In the genomic region with DNA sequence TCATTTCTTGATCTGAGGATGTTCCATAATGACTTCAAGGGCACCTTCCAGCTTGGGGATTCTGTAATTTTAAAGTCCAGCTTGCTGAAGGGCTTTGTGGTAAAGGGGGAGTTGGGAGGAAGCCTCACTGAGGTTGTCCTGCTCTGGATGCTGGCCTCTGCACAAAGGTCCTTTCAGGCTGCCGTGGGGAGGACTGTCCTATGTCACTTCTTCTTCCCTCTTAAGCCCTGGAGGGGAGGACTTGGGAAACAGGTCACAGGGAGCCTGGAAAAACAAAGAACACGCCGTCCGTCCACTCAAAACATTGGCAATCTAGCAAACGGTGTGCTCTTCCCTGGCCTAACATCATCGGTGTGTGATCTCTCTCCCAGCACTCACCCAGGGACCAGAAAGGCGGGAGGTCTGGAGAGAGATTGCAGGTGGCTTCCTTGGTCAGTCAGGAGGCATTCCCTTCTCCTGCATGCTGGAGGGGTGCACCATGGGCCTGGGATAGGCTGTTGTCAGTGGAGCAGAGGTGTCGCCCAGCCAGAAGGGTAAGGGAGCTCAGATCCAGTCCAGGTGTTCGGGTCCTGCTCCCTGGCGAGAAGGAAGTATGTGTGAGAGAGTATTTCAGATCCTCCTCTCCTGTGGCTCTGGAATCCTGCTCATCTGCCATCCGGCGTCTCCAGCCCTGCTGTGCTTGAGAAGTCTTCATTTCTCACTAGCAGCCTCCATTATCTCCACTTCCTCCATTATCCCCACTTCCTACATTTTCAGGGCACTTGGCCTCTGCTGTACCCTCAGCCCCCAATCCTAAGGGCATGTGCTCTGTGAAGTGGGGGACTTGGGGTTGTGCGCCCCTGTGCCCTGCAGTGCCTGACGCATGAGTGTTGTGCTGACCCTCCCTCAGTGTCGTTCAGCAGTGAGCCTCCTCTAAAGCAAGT, we compare ENCODE assay signal across 3 cellular contexts.
TF ChIP-seq lines count a peak whose summit lies in the region.

No MANE protein-coding gene starts in this region.

TF ChIP-seq in SK-N-SH, 30 proteins besides CTCF, POLR2A, EP300 and RAD21:
- TF ChIP-seq POLR2AphosphoS5 (IDR thresholded peaks at IDR 0.05; ENCODE audit: low read depth, low read length): 0 out of 2 replicates have a peak, but pooled peaks have one; percentile 5
- TF ChIP-seq, protein P1, sequence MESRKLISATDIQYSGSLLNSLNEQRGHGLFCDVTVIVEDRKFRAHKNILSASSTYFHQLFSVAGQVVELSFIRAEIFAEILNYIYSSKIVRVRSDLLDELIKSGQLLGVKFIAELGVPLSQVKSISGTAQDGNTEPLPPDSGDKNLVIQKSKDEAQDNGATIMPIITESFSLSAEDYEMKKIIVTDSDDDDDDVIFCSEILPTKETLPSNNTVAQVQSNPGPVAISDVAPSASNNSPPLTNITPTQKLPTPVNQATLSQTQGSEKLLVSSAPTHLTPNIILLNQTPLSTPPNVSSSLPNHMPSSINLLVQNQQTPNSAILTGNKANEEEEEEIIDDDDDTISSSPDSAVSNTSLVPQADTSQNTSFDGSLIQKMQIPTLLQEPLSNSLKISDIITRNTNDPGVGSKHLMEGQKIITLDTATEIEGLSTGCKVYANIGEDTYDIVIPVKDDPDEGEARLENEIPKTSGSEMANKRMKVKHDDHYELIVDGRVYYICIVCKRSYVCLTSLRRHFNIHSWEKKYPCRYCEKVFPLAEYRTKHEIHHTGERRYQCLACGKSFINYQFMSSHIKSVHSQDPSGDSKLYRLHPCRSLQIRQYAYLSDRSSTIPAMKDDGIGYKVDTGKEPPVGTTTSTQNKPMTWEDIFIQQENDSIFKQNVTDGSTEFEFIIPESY (IDR thresholded peaks at IDR 0.05; ENCODE audit: borderline replicate concordance, low read depth): no peak
TF ChIP-seq in SK-N-SH: peak in this region for 1.

TF ChIP-seq in SK-N-SH treated with all-trans-retinoic acid at 6 μM for 48 hours, 23 proteins besides CTCF, POLR2A, EP300 and RAD21 (continues in another document):
- no peak for TF ChIP-seq SNAI2 (CRISPR knock-in tag; IDR thresholded peaks at IDR 0.05)
- TF ChIP-seq ZFP3 (CRISPR knock-in tag; IDR thresholded peaks at IDR 0.05): no peak
- no peak for TF ChIP-seq TCF4 (CRISPR knock-in tag; IDR thresholded peaks at IDR 0.05; ENCODE audit: borderline replicate concordance)
- TF ChIP-seq TOX (CRISPR knock-in tag; IDR thresholded peaks at IDR 0.05; ENCODE audit: borderline replicate concordance): no peak
- no peak for TF ChIP-seq BACH2 (CRISPR knock-in tag; IDR thresholded peaks at IDR 0.05; ENCODE audit: borderline replicate concordance)
- TF ChIP-seq GLIS3 (CRISPR knock-in tag; IDR thresholded peaks at IDR 0.05): no peak
- TF ChIP-seq, protein P2, sequence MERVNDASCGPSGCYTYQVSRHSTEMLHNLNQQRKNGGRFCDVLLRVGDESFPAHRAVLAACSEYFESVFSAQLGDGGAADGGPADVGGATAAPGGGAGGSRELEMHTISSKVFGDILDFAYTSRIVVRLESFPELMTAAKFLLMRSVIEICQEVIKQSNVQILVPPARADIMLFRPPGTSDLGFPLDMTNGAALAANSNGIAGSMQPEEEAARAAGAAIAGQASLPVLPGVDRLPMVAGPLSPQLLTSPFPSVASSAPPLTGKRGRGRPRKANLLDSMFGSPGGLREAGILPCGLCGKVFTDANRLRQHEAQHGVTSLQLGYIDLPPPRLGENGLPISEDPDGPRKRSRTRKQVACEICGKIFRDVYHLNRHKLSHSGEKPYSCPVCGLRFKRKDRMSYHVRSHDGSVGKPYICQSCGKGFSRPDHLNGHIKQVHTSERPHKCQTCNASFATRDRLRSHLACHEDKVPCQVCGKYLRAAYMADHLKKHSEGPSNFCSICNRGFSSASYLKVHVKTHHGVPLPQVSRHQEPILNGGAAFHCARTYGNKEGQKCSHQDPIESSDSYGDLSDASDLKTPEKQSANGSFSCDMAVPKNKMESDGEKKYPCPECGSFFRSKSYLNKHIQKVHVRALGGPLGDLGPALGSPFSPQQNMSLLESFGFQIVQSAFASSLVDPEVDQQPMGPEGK (CRISPR knock-in tag; IDR thresholded peaks at IDR 0.05; ENCODE audit: borderline replicate concordance): no peak
- no peak for TF ChIP-seq ZNF8 (CRISPR knock-in tag; IDR thresholded peaks at IDR 0.05)
- TF ChIP-seq, protein P3, sequence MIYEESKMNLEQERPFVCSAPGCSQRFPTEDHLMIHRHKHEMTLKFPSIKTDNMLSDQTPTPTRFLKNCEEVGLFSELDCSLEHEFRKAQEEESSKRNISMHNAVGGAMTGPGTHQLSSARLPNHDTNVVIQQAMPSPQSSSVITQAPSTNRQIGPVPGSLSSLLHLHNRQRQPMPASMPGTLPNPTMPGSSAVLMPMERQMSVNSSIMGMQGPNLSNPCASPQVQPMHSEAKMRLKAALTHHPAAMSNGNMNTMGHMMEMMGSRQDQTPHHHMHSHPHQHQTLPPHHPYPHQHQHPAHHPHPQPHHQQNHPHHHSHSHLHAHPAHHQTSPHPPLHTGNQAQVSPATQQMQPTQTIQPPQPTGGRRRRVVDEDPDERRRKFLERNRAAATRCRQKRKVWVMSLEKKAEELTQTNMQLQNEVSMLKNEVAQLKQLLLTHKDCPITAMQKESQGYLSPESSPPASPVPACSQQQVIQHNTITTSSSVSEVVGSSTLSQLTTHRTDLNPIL (CRISPR knock-in tag; IDR thresholded peaks at IDR 0.05; ENCODE audit: low read depth): no peak
- TF ChIP-seq, protein P4, sequence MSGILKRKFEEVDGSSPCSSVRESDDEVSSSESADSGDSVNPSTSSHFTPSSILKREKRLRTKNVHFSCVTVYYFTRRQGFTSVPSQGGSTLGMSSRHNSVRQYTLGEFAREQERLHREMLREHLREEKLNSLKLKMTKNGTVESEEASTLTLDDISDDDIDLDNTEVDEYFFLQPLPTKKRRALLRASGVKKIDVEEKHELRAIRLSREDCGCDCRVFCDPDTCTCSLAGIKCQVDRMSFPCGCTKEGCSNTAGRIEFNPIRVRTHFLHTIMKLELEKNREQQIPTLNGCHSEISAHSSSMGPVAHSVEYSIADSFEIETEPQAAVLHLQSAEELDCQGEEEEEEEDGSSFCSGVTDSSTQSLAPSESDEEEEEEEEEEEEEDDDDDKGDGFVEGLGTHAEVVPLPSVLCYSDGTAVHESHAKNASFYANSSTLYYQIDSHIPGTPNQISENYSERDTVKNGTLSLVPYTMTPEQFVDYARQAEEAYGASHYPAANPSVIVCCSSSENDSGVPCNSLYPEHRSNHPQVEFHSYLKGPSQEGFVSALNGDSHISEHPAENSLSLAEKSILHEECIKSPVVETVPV (CRISPR knock-in tag; IDR thresholded peaks at IDR 0.05): no peak
- no peak for TF ChIP-seq OSR1 (CRISPR knock-in tag; IDR thresholded peaks at IDR 0.05)
- TF ChIP-seq PPARA (CRISPR knock-in tag; IDR thresholded peaks at IDR 0.05; ENCODE audit: borderline replicate concordance): no peak
- TF ChIP-seq ESRRG (CRISPR knock-in tag; IDR thresholded peaks at IDR 0.05): no peak
- no peak for TF ChIP-seq TSHZ2 (CRISPR knock-in tag; IDR thresholded peaks at IDR 0.05)

TF ChIP-seq in WTC11, 78 proteins besides CTCF, POLR2A, EP300 and RAD21:
- TF ChIP-seq SP1 (CRISPR knock-in tag; conservative IDR thresholded peaks at IDR 0.05) (no peak), TEAD4 (CRISPR knock-in tag; IDR thresholded peaks at IDR 0.05) (no peak), ATF1 (CRISPR knock-in tag; IDR thresholded peaks at IDR 0.05) (no peak), PRDM15 (CRISPR knock-in tag; IDR thresholded peaks at IDR 0.05) (no peak), ZBTB21 (CRISPR knock-in tag; IDR thresholded peaks at IDR 0.05; ENCODE audit: borderline replicate concordance) (no peak), NR3C1 (CRISPR knock-in tag; conservative IDR thresholded peaks at IDR 0.05; ENCODE audit: low read depth) (no peak), GTF2I (CRISPR knock-in tag; conservative IDR thresholded peaks at IDR 0.05) (no peak), HMGA2 (CRISPR knock-in tag; IDR thresholded peaks at IDR 0.05) (no peak), JAZF1 (CRISPR knock-in tag; IDR thresholded peaks at IDR 0.05) (no peak), CBFB (CRISPR knock-in tag; IDR thresholded peaks at IDR 0.05; ENCODE audit: low read depth) (no peak), ZNF671 (CRISPR knock-in tag; IDR thresholded peaks at IDR 0.05) (no peak)
- TF ChIP-seq, protein P5, sequence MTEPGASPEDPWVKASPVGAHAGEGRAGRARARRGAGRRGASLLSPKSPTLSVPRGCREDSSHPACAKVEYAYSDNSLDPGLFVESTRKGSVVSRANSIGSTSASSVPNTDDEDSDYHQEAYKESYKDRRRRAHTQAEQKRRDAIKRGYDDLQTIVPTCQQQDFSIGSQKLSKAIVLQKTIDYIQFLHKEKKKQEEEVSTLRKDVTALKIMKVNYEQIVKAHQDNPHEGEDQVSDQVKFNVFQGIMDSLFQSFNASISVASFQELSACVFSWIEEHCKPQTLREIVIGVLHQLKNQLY (CRISPR knock-in tag; IDR thresholded peaks at IDR 0.05): no peak
- TF ChIP-seq, protein P6, sequence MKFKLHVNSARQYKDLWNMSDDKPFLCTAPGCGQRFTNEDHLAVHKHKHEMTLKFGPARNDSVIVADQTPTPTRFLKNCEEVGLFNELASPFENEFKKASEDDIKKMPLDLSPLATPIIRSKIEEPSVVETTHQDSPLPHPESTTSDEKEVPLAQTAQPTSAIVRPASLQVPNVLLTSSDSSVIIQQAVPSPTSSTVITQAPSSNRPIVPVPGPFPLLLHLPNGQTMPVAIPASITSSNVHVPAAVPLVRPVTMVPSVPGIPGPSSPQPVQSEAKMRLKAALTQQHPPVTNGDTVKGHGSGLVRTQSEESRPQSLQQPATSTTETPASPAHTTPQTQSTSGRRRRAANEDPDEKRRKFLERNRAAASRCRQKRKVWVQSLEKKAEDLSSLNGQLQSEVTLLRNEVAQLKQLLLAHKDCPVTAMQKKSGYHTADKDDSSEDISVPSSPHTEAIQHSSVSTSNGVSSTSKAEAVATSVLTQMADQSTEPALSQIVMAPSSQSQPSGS (CRISPR knock-in tag; IDR thresholded peaks at IDR 0.05; ENCODE audit: borderline replicate concordance, low read depth): no peak
- TF ChIP-seq, protein P7, sequence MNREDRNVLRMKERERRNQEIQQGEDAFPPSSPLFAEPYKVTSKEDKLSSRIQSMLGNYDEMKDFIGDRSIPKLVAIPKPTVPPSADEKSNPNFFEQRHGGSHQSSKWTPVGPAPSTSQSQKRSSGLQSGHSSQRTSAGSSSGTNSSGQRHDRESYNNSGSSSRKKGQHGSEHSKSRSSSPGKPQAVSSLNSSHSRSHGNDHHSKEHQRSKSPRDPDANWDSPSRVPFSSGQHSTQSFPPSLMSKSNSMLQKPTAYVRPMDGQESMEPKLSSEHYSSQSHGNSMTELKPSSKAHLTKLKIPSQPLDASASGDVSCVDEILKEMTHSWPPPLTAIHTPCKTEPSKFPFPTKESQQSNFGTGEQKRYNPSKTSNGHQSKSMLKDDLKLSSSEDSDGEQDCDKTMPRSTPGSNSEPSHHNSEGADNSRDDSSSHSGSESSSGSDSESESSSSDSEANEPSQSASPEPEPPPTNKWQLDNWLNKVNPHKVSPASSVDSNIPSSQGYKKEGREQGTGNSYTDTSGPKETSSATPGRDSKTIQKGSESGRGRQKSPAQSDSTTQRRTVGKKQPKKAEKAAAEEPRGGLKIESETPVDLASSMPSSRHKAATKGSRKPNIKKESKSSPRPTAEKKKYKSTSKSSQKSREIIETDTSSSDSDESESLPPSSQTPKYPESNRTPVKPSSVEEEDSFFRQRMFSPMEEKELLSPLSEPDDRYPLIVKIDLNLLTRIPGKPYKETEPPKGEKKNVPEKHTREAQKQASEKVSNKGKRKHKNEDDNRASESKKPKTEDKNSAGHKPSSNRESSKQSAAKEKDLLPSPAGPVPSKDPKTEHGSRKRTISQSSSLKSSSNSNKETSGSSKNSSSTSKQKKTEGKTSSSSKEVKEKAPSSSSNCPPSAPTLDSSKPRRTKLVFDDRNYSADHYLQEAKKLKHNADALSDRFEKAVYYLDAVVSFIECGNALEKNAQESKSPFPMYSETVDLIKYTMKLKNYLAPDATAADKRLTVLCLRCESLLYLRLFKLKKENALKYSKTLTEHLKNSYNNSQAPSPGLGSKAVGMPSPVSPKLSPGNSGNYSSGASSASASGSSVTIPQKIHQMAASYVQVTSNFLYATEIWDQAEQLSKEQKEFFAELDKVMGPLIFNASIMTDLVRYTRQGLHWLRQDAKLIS (CRISPR knock-in tag; IDR thresholded peaks at IDR 0.05; ENCODE audit: borderline replicate concordance): no peak
